9 cellular contexts compared by ENCODE assay signal in genomic region chr1:226633541-226634155, GRCh38.
DNase-seq lines count a peak whose midpoint lies in the region; ATAC-seq, FAIRE-seq and TF ChIP-seq lines count a peak whose summit lies in the region.
"Had no signal": no experiment of that assay in that cellular context is flagged by ENCODE, and none has a peak within 500 bp of the region (broad histone marks: within the 10 kb centered on the region; RNA-seq: fewer than 3 reads in every experiment).

No MANE protein-coding gene starts in this region.

- 51% methylated on average over 6 of the region's 6 CpGs for WGBS in A549 (ENCODE audit: missing lambda C conversion rate)

- POLR2A ChIA-PET in A549 (lab: Yijun Ruan, JAX) (interaction anchor here (1.0 kb wide), 1 partner anchor 305 kb away, joined by 3 read pairs; no protein-coding TSS in a partner anchor), PC-3 (lab: Charles Lee; ENCODE audit: unreplicated experiment) (no interaction called here)

- H3K27me3 ChIP-seq in PC-3 (ENCODE audit: low read length), result no peaks in the 10 kb centered on the region
- no peaks in the 10 kb centered on the region for H3K27me3 ChIP-seq in lower lobe of right lung (ENCODE audit: low read depth)

- intact Hi-C loops in PC-3 (cut with micrococcal nuclease) (loop anchor here (1.0 kb wide), 2 partner anchors 195 to 804 kb away; no protein-coding TSS in a partner anchor), lower lobe of right lung (cut with DNase I) (loop anchor here (5.0 kb wide), 1 partner anchor 194 kb away; no protein-coding TSS in a partner anchor)

- no peaks in the 10 kb centered on the region for H3K4me1 ChIP-seq in A549
- peaks cover 21% of the 10 kb centered on the region for H3K4me1 ChIP-seq in PC-3 (ENCODE audit: insufficient read depth, low read length)
- H3K4me1 ChIP-seq in lower lobe of right lung, result peaks cover 23% of the 10 kb centered on the region

- no peaks in the 10 kb centered on the region for H3K9me2 ChIP-seq in PC-3 (replicated peaks; ENCODE audit: low read length)

- no peaks in the 10 kb centered on the region for H3K36me3 ChIP-seq in PC-3 (ENCODE audit: low read depth, low read length)
- peaks cover 67% of the 10 kb centered on the region for H3K36me3 ChIP-seq in lower lobe of right lung

- no peaks in the 10 kb centered on the region for H3F3A ChIP-seq in PC-3 (ENCODE audit: low read length, unreplicated experiment)

- CTCF ChIA-PET in A549 (lab: Yijun Ruan, JAX), result interaction anchor here (0.6 to 7.2 kb wide), 29 partner anchors 9 to 1030 kb away, joined by 3 to 127 read pairs (median 4); no protein-coding TSS in a partner anchor
- CTCF ChIA-PET in PC-3 (lab: Charles Lee), result no interaction called here

- TF ChIP-seq RAD21 in A549 (conservative IDR thresholded peaks at IDR 0.05 in 1 of 2, IDR thresholded peaks at IDR 0.05 in 1 of 2), result no peak

- no peak overlapping the region for H2AFZ ChIP-seq in PC-3 (ENCODE audit: low read length)

- TF ChIP-seq EP300 in A549 (IDR thresholded peaks at IDR 0.05), result no peak

- BruUV-seq in PC-3 (replicated peaks; lab: Mats Ljungman, UMichigan), result no TSS peak

- no peak for FAIRE-seq in A549 (lab: Jason Lieb, UNC)
- no peak for FAIRE-seq in frontal cortex (lab: Jason Lieb, UNC)
- FAIRE-seq: colon had no signal

- H4K20me1 ChIP-seq in PC-3 (ENCODE audit: low read length), result no peaks in the 10 kb centered on the region

- peak; percentile 5 to 42; a peak in 4 of 6 replicates for ATAC-seq in A549
- ATAC-seq in GM19395 (IDR thresholded peaks at IDR 0.05; ENCODE audit: unreplicated experiment), result peak; percentile 23
- ATAC-seq in PC-3, result peak; percentile 7; the same call in 1 of the 2 replicates
- peak in 1 of 2 donors; percentile 21 for ATAC-seq in lower lobe of right lung

- no peak overlapping the region for H3K9ac ChIP-seq in PC-3 (ENCODE audit: low read length)

- no peak overlapping the region for H3K4me3 ChIP-seq in A549
- H3K4me3 ChIP-seq in PC-3 (ENCODE audit: low read length), result no peak overlapping the region
- no peak overlapping the region for H3K4me3 ChIP-seq in lower lobe of right lung

- TF ChIP-seq CTCF in A549 (IDR thresholded peaks at IDR 0.05) (no peak), PC-3 (conservative IDR thresholded peaks at IDR 0.05; ENCODE audit: low read depth, low read length) (no peak), lower lobe of right lung (IDR thresholded peaks at IDR 0.05) (no peak)

- H3K27ac ChIP-seq in A549 (no peak overlapping the region), PC-3 (ENCODE audit: low read length) (no peak overlapping the region), lower lobe of right lung (peak overlapping the region; percentile 48)

- DNase-seq in A549 (ENCODE audit: low read depth in 1 of 2, low spot score in 1 of 2) (no peak), PC-3 (no peak), lower lobe of right lung (peak; percentile 42), SIG-M5 treated with dmso at 0.1 percent for 504 hours (lab: John Stamatoyannopoulos, UW; ENCODE audit: unreplicated experiment) (no peak), frontal cortex (ENCODE audit: low spot score in 2 of 2) (no peak), RKO (ENCODE audit: low spot score) (no peak), T-helper 9 cell (no peak)

- H3K9me3 ChIP-seq in A549 (no peaks in the 10 kb centered on the region), PC-3 (ENCODE audit: low read length) (no peaks in the 10 kb centered on the region), lower lobe of right lung (no peaks in the 10 kb centered on the region)

- H3K4me2 ChIP-seq in A549 (no peak overlapping the region), PC-3 (ENCODE audit: low read length) (no peak overlapping the region)

- TF ChIP-seq POLR2A in A549 (IDR thresholded peaks at IDR 0.05; ENCODE audit: low read length), result no peak

- no peaks in the 10 kb centered on the region for H3K79me2 ChIP-seq in PC-3 (ENCODE audit: low read length)

TF ChIP-seq in A549, 52 proteins besides CTCF, POLR2A, EP300 and RAD21:
- TF ChIP-seq MAFK (IDR thresholded peaks at IDR 0.05; ENCODE audit: partially characterized antibody) (no peak), HOXA7 (CRISPR knock-in tag; IDR thresholded peaks at IDR 0.05) (no peak), JUN (IDR thresholded peaks at IDR 0.05) (no peak), ATOH8 (CRISPR knock-in tag; IDR thresholded peaks at IDR 0.05; ENCODE audit: low read depth) (no peak), CEBPB (IDR thresholded peaks at IDR 0.05) (no peak), TFCP2L1 (CRISPR knock-in tag; IDR thresholded peaks at IDR 0.05) (no peak)
